In the genomic region with DNA sequence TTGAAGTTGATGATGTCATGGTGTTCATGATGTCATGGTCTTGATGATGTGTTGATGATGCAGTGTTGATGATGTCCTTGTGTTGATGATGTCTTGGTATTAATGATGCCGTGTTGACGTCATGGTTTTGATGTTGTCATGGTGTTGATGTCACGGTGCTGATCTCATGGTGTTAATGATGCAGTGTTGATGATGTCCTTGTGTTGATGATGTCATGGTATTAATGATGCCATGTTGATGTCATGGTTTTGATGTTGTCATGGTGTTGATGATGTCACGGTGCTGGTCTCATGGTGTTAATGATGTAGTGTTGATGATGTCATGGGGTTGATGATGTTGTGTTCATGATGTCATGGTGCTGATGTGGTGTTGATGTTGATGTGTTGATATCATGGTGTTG, we compare ENCODE assay signal across 1 cellular context.
A peak's percentile ranks its signal among the peaks of the same experiment; 100 is the strongest.
TF ChIP-seq lines count a peak whose summit lies in the region.

No MANE protein-coding gene starts in this region.

TF ChIP-seq in HEK293, 187 proteins besides CTCF, POLR2A, EP300 and RAD21 (continued from another document and continues in another):
- TF ChIP-seq, protein P1, sequence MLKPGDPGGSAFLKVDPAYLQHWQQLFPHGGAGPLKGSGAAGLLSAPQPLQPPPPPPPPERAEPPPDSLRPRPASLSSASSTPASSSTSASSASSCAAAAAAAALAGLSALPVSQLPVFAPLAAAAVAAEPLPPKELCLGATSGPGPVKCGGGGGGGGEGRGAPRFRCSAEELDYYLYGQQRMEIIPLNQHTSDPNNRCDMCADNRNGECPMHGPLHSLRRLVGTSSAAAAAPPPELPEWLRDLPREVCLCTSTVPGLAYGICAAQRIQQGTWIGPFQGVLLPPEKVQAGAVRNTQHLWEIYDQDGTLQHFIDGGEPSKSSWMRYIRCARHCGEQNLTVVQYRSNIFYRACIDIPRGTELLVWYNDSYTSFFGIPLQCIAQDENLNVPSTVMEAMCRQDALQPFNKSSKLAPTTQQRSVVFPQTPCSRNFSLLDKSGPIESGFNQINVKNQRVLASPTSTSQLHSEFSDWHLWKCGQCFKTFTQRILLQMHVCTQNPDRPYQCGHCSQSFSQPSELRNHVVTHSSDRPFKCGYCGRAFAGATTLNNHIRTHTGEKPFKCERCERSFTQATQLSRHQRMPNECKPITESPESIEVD (tag by site-specific recombination; IDR thresholded peaks at IDR 0.05): no peak
- TF ChIP-seq, protein P2, sequence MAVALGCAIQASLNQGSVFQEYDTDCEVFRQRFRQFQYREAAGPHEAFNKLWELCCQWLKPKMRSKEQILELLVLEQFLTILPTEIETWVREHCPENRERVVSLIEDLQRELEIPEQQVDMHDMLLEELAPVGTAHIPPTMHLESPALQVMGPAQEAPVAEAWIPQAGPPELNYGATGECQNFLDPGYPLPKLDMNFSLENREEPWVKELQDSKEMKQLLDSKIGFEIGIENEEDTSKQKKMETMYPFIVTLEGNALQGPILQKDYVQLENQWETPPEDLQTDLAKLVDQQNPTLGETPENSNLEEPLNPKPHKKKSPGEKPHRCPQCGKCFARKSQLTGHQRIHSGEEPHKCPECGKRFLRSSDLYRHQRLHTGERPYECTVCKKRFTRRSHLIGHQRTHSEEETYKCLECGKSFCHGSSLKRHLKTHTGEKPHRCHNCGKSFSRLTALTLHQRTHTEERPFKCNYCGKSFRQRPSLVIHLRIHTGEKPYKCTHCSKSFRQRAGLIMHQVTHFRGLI (tag by site-specific recombination; IDR thresholded peaks at IDR 0.05): no peak
- TF ChIP-seq ZBTB21 (tag by site-specific recombination; IDR thresholded peaks at IDR 0.05) (peak; percentile 98), ZNF777 (tag by site-specific recombination; IDR thresholded peaks at IDR 0.05; ENCODE audit: borderline replicate concordance) (no peak), ZNF558 (tag by site-specific recombination; IDR thresholded peaks at IDR 0.05) (no peak), ZNF529 (tag by site-specific recombination; IDR thresholded peaks at IDR 0.05; ENCODE audit: insufficient replicate concordance) (no peak), ZNF311 (tag by site-specific recombination; IDR thresholded peaks at IDR 0.05; ENCODE audit: borderline replicate concordance) (0 out of 2 replicates have a peak, but pooled peaks have one; percentile 37), ZNF302 (tag by site-specific recombination; IDR thresholded peaks at IDR 0.05; ENCODE audit: low read depth) (no peak), ZEB2 (tag by site-specific recombination; IDR thresholded peaks at IDR 0.05) (no peak), MEIS1 (CRISPR knock-in tag; IDR thresholded peaks at IDR 0.05; ENCODE audit: borderline replicate concordance) (no peak), ZNF501 (tag by site-specific recombination; IDR thresholded peaks at IDR 0.05) (no peak), ZNF114 (tag by site-specific recombination; IDR thresholded peaks at IDR 0.05) (no peak; the same call in 1 of the 2 replicates), ZNF169 (tag by site-specific recombination; IDR thresholded peaks at IDR 0.05) (peak; percentile 89), ZNF211 (tag by site-specific recombination; IDR thresholded peaks at IDR 0.05; ENCODE audit: low read depth) (no peak), ZNF416 (tag by site-specific recombination; IDR thresholded peaks at IDR 0.05) (no peak), SALL2 (tag by site-specific recombination; IDR thresholded peaks at IDR 0.05; ENCODE audit: borderline replicate concordance) (peak; percentile 60; the same call in 1 of the 2 replicates), ZNF292 (tag by site-specific recombination; IDR thresholded peaks at IDR 0.05; ENCODE audit: borderline replicate concordance, low read depth) (no peak), GLIS2 (tag by site-specific recombination; IDR thresholded peaks at IDR 0.05) (peak; percentile 22; the same call in 1 of the 2 replicates), ZNF24 (tag by site-specific recombination; IDR thresholded peaks at IDR 0.05) (no peak), ZSCAN30 (tag by site-specific recombination; IDR thresholded peaks at IDR 0.05) (no peak), ZNF239 (tag by site-specific recombination; IDR thresholded peaks at IDR 0.05) (no peak), ZNF670 (tag by site-specific recombination; IDR thresholded peaks at IDR 0.05; ENCODE audit: low read depth) (no peak), ZBTB17 (tag by site-specific recombination; IDR thresholded peaks at IDR 0.05) (no peak; the same call in 1 of the 2 replicates), ZNF155 (tag by site-specific recombination; IDR thresholded peaks at IDR 0.05) (0 out of 2 replicates have a peak, but pooled peaks have one; percentile 23), ZNF791 (tag by site-specific recombination; IDR thresholded peaks at IDR 0.05) (no peak), ZNF664 (tag by site-specific recombination; IDR thresholded peaks at IDR 0.05) (no peak; the same call in 1 of the 2 replicates), ZNF548 (tag by site-specific recombination; IDR thresholded peaks at IDR 0.05) (0 out of 2 replicates have a peak, but pooled peaks have one; percentile 6), ZNF248 (tag by site-specific recombination; IDR thresholded peaks at IDR 0.05) (peak; percentile 38; the same call in 1 of the 2 replicates), ZNF19 (tag by site-specific recombination; IDR thresholded peaks at IDR 0.05; ENCODE audit: low read depth) (no peak), ZNF776 (tag by site-specific recombination; IDR thresholded peaks at IDR 0.05; ENCODE audit: borderline replicate concordance) (no peak), MZF1 (tag by site-specific recombination; IDR thresholded peaks at IDR 0.05; ENCODE audit: borderline replicate concordance) (no peak), ZNF48 (tag by site-specific recombination; IDR thresholded peaks at IDR 0.05) (no peak)
- TF ChIP-seq, protein P3, sequence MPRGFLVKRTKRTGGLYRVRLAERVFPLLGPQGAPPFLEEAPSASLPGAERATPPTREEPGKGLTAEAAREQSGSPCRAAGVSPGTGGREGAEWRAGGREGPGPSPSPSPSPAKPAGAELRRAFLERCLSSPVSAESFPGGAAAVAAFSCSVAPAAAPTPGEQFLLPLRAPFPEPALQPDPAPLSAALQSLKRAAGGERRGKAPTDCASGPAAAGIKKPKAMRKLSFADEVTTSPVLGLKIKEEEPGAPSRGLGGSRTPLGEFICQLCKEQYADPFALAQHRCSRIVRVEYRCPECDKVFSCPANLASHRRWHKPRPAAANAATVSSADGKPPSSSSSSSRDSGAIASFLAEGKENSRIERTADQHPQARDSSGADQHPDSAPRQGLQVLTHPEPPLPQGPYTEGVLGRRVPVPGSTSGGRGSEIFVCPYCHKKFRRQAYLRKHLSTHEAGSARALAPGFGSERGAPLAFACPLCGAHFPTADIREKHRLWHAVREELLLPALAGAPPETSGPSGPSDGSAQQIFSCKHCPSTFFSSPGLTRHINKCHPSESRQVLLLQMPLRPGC (tag by site-specific recombination; IDR thresholded peaks at IDR 0.05): peak; percentile 26
- TF ChIP-seq, protein P4, sequence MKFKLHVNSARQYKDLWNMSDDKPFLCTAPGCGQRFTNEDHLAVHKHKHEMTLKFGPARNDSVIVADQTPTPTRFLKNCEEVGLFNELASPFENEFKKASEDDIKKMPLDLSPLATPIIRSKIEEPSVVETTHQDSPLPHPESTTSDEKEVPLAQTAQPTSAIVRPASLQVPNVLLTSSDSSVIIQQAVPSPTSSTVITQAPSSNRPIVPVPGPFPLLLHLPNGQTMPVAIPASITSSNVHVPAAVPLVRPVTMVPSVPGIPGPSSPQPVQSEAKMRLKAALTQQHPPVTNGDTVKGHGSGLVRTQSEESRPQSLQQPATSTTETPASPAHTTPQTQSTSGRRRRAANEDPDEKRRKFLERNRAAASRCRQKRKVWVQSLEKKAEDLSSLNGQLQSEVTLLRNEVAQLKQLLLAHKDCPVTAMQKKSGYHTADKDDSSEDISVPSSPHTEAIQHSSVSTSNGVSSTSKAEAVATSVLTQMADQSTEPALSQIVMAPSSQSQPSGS (tag by site-specific recombination; IDR thresholded peaks at IDR 0.05; ENCODE audit: low read depth): peak; percentile 94
- TF ChIP-seq, protein P5, sequence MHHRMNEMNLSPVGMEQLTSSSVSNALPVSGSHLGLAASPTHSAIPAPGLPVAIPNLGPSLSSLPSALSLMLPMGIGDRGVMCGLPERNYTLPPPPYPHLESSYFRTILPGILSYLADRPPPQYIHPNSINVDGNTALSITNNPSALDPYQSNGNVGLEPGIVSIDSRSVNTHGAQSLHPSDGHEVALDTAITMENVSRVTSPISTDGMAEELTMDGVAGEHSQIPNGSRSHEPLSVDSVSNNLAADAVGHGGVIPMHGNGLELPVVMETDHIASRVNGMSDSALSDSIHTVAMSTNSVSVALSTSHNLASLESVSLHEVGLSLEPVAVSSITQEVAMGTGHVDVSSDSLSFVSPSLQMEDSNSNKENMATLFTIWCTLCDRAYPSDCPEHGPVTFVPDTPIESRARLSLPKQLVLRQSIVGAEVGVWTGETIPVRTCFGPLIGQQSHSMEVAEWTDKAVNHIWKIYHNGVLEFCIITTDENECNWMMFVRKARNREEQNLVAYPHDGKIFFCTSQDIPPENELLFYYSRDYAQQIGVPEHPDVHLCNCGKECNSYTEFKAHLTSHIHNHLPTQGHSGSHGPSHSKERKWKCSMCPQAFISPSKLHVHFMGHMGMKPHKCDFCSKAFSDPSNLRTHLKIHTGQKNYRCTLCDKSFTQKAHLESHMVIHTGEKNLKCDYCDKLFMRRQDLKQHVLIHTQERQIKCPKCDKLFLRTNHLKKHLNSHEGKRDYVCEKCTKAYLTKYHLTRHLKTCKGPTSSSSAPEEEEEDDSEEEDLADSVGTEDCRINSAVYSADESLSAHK (tag by site-specific recombination; IDR thresholded peaks at IDR 0.05): no peak
- TF ChIP-seq, protein P6, sequence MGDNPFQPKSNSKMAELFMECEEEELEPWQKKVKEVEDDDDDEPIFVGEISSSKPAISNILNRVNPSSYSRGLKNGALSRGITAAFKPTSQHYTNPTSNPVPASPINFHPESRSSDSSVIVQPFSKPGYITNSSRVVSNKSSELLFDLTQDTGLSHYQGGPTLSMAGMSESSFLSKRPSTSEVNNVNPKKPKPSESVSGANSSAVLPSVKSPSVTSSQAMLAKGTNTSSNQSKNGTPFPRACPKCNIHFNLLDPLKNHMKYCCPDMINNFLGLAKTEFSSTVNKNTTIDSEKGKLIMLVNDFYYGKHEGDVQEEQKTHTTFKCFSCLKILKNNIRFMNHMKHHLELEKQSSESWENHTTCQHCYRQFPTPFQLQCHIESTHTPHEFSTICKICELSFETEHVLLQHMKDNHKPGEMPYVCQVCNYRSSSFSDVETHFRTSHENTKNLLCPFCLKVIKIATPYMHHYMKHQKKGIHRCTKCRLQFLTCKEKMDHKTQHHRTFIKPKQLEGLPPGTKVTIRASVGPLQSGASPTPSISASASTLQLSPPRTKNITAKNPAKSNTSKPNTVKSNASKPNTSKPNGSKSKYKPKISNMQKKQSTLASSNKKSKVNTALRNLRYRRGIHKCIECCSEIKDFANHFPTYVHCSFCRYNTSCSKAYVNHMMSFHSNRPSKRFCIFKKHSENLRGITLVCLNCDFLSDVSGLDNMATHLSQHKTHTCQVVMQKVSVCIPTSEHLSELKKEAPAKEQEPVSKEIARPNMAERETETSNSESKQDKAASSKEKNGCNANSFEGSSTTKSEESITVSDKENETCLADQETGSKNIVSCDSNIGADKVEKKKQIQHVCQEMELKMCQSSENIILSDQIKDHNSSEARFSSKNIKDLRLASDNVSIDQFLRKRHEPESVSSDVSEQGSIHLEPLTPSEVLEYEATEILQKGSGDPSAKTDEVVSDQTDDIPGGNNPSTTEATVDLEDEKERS (tag by site-specific recombination; IDR thresholded peaks at IDR 0.05): peak; percentile 29; the same call in 1 of the 2 replicates
- TF ChIP-seq, protein P7, sequence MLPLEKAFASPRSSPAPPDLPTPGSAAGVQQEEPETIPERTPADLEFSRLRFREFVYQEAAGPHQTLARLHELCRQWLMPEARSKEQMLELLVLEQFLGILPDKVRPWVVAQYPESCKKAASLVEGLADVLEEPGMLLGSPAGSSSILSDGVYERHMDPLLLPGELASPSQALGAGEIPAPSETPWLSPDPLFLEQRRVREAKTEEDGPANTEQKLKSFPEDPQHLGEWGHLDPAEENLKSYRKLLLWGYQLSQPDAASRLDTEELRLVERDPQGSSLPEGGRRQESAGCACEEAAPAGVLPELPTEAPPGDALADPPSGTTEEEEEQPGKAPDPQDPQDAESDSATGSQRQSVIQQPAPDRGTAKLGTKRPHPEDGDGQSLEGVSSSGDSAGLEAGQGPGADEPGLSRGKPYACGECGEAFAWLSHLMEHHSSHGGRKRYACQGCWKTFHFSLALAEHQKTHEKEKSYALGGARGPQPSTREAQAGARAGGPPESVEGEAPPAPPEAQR (tag by site-specific recombination; IDR thresholded peaks at IDR 0.05): peak; percentile 10; the same call in 1 of the 2 replicates
- TF ChIP-seq, protein P8, sequence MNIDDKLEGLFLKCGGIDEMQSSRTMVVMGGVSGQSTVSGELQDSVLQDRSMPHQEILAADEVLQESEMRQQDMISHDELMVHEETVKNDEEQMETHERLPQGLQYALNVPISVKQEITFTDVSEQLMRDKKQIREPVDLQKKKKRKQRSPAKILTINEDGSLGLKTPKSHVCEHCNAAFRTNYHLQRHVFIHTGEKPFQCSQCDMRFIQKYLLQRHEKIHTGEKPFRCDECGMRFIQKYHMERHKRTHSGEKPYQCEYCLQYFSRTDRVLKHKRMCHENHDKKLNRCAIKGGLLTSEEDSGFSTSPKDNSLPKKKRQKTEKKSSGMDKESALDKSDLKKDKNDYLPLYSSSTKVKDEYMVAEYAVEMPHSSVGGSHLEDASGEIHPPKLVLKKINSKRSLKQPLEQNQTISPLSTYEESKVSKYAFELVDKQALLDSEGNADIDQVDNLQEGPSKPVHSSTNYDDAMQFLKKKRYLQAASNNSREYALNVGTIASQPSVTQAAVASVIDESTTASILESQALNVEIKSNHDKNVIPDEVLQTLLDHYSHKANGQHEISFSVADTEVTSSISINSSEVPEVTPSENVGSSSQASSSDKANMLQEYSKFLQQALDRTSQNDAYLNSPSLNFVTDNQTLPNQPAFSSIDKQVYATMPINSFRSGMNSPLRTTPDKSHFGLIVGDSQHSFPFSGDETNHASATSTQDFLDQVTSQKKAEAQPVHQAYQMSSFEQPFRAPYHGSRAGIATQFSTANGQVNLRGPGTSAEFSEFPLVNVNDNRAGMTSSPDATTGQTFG (tag by site-specific recombination; IDR thresholded peaks at IDR 0.05; ENCODE audit: borderline replicate concordance): peak; percentile 78
- TF ChIP-seq, protein P9, sequence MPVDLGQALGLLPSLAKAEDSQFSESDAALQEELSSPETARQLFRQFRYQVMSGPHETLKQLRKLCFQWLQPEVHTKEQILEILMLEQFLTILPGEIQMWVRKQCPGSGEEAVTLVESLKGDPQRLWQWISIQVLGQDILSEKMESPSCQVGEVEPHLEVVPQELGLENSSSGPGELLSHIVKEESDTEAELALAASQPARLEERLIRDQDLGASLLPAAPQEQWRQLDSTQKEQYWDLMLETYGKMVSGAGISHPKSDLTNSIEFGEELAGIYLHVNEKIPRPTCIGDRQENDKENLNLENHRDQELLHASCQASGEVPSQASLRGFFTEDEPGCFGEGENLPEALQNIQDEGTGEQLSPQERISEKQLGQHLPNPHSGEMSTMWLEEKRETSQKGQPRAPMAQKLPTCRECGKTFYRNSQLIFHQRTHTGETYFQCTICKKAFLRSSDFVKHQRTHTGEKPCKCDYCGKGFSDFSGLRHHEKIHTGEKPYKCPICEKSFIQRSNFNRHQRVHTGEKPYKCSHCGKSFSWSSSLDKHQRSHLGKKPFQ (tag by site-specific recombination; IDR thresholded peaks at IDR 0.05): no peak
